8 cellular contexts compared by ENCODE assay signal in the genomic region with DNA sequence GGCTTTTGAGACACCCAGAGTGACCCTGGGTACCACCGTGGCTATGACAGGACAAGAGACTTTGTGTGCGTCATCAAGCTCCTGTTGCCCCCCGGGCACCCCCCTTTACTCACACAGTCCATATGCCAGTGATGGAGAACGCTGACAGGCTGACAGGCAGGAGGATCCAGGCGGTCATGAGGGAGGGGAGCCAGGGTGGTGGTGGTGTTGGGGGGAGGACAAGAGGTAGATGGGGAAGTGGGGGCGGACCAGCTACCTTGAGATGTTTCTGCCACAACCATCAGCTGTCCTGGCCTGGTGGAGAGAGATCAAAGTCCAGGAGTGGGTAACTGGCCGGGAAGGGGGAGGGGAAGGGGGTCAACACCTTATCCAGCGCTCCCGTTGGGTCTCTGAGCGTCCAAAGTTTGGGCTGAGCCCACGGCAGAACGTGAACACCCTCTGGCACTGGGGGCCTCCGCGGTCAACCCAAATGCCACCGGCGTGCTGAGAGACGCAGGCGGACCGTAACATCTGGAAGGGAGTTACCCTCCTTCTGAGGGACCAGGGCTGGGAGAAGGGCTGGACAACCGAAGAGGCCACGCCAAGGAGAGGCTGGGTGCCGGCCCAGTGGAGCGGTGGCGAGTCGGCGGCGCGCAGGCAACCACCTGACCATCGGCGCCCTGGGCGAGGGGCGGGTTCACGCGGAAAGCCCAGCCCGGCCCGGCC. TPM values are rescaled to one million over a fixed set of nuclear protein-coding genes. Genes with fewer than 3 reads are reported as not detected.
DNase-seq lines count a peak whose midpoint lies in the region; ATAC-seq and TF ChIP-seq lines count a peak whose summit lies in the region.

No MANE protein-coding gene starts in this region.

- no peak for TF ChIP-seq POLR2A in adrenal gland (IDR thresholded peaks at IDR 0.05)

- ATAC-seq in GM21423 (IDR thresholded peaks at IDR 0.05; ENCODE audit: unreplicated experiment) (peak; percentile 28), right cardiac atrium (peak; percentile 72 to 73), psoas muscle (peak; percentile 58 to 74 (median 63))

- TF ChIP-seq CTCF in adrenal gland (IDR thresholded peaks at IDR 0.05) (no peak), psoas muscle (IDR thresholded peaks at IDR 0.05) (no peak)

- 4 to 5% (median 4%) methylated on average over 14 to 36 of the region's 36 CpGs for WGBS in adrenal gland, 4 donors
- 5% methylated on average over 36 of the region's 36 CpGs for WGBS in right cardiac atrium
- 1 to 5% (median 3%) methylated on average over 26 to 36 of the region's 36 CpGs for WGBS in psoas muscle, 3 donors

- no peaks in the 10 kb centered on the region for H3K9me3 ChIP-seq in adrenal gland (replicated peaks in 1 of 3)
- no peaks in the 10 kb centered on the region for H3K9me3 ChIP-seq in right cardiac atrium (ENCODE audit: control insufficient read depth, low read length)
- no peaks in the 10 kb centered on the region for H3K9me3 ChIP-seq in psoas muscle

- H3K27me3 ChIP-seq in adrenal gland (no peaks in the 10 kb centered on the region), right cardiac atrium (ENCODE audit: control insufficient read depth, insufficient read depth) (no peaks in the 10 kb centered on the region), psoas muscle (ENCODE audit: insufficient read depth in 3 of 3, low read length in 2 of 3) (no peaks in the 10 kb centered on the region)

- intact Hi-C loops in adrenal gland (cut with DNase I) (no loop called here), right cardiac atrium (cut with DNase I) (loop anchor here in 2 of 4 donors (5.0 kb wide), 1 partner anchor 40 kb away; the partner anchor contains the start of gene GGCX (in 2 of the 2)), psoas muscle (cut with DNase I) (loop anchor here in 1 of 2 donors (2.0 kb wide), 1 partner anchor 13 kb away; no protein-coding TSS in a partner anchor)

- H3K4me3 ChIP-seq in adrenal gland (peak overlapping the region; percentile 25 to 89 (median 46)), right cardiac atrium (ENCODE audit: low read length) (peak overlapping the region; percentile 88), psoas muscle (peak overlapping the region; percentile 74)

- H3K4me1 ChIP-seq in adrenal gland (replicated peaks in 1 of 2): peaks cover 15 to 32% of the 10 kb centered on the region in 2 donors
- H3K4me1 ChIP-seq in right cardiac atrium (ENCODE audit: control insufficient read depth, insufficient read depth, low read length): peaks cover 14% of the 10 kb centered on the region
- peaks cover 56% of the 10 kb centered on the region for H3K4me1 ChIP-seq in psoas muscle

- H3K36me3 ChIP-seq in adrenal gland (replicated peaks in 1 of 2): peaks cover 0 to 38% of the 10 kb centered on the region in 2 donors
- H3K36me3 ChIP-seq in psoas muscle (ENCODE audit: insufficient read depth in 1 of 2, low read depth in 1 of 2): peaks cover 1 to 48% of the 10 kb centered on the region in 2 donors

- peak; percentile 68 for DNase-seq in ELR (ENCODE audit: low read depth)
- DNase-seq in HK-2 (ENCODE audit: unreplicated experiment): peak; percentile 70
- DNase-seq in adrenal gland: peak; percentile 78 to 87 (median 82)
- peak; percentile 81 to 92 (median 91) for DNase-seq in right cardiac atrium
- DNase-seq in psoas muscle: peak; percentile 84 to 90
- DNase-seq in KG1 (lab: John Stamatoyannopoulos, UW): no peak
- no peak for DNase-seq in T-helper 9 cell

- H3K27ac ChIP-seq in adrenal gland (peak overlapping the region in 4 of 5 donors; percentile 71 to 96 (median 88)), right cardiac atrium (ENCODE audit: low read length) (peak overlapping the region; percentile 61), psoas muscle (peak overlapping the region; percentile 89)

RNA-seq across cellular contexts. Expression of gene TMEM150A, which starts 0.6 kb away (rescaled TPM):
- total RNA-seq in adrenal gland: 10 to 100 TPM; 16.0 to 31.2 (median 22.6) TPM
- 10 to 100 TPM; 11.6 to 79.1 (median 61.4) TPM for polyA plus RNA-seq in adrenal gland
- total RNA-seq in right cardiac atrium: 10 to 100 TPM; 14.5 to 17.5 (median 16.5) TPM
- polyA plus RNA-seq in right cardiac atrium: 19.0 TPM
- 10 to 100 TPM; 20.1 to 54.3 (median 30.9) TPM for total RNA-seq in psoas muscle
- polyA plus RNA-seq in psoas muscle: 10 to 100 TPM; 17.4 to 82.6 (median 40.3) TPM

RNA-seq across cellular contexts. Expression of gene RNF181, which starts 6.4 kb away (rescaled TPM):
- total RNA-seq in adrenal gland (100 to 1,000 TPM in 7 of 8 donors, 10 to 100 TPM in 1; 93.8 to 199 (median 172) TPM), right cardiac atrium (100 to 1,000 TPM in 2 of 4 donors, 10 to 100 TPM in 2; 96.1 to 111 (median 102) TPM), psoas muscle (100 to 1,000 TPM in 1 of 4 donors, 10 to 100 TPM in 3; 84.7 to 107 (median 90.0) TPM)
- polyA plus RNA-seq in adrenal gland (100 to 1,000 TPM; 130 to 295 (median 214) TPM), right cardiac atrium (169 TPM), psoas muscle (100 to 1,000 TPM; 156 to 212 (median 184) TPM)

RNA-seq across cellular contexts. Expression of gene C2orf68, which starts 9.9 kb away (rescaled TPM):
- total RNA-seq in adrenal gland: 10 to 100 TPM; 11.7 to 40.4 (median 21.8) TPM
- polyA plus RNA-seq in adrenal gland: 10 to 100 TPM; 24.2 to 48.9 (median 29.0) TPM
- total RNA-seq in right cardiac atrium: 10 to 100 TPM; 25.0 to 31.9 (median 27.9) TPM
- polyA plus RNA-seq in right cardiac atrium: 28.1 TPM
- 10 to 100 TPM; 43.4 to 61.9 (median 47.5) TPM for total RNA-seq in psoas muscle
- polyA plus RNA-seq in psoas muscle: 10 to 100 TPM; 26.9 to 76.0 (median 43.8) TPM

RNA-seq across cellular contexts. Expression of gene USP39, which starts 14.1 kb away (rescaled TPM):
- total RNA-seq in adrenal gland (100 to 1,000 TPM in 1 of 8 donors, 10 to 100 TPM in 7; 28.6 to 270 (median 36.1) TPM), right cardiac atrium (10 to 100 TPM; 30.8 to 33.1 (median 32.0) TPM), psoas muscle (10 to 100 TPM; 39.0 to 61.8 (median 45.6) TPM)
- polyA plus RNA-seq in adrenal gland (10 to 100 TPM; 26.2 to 43.9 (median 27.7) TPM), right cardiac atrium (29.6 TPM), psoas muscle (100 to 1,000 TPM in 1 of 3 donors, 10 to 100 TPM in 2; 53.7 to 104 (median 58.3) TPM)

RNA-seq across cellular contexts. Expression of gene VAMP5, which starts 17.7 kb away (rescaled TPM):
- total RNA-seq in adrenal gland: 100 to 1,000 TPM in 2 of 8 donors, 10 to 100 TPM in 6; 34.1 to 122 (median 78.3) TPM
- 100 to 1,000 TPM in 2 of 3 donors, 10 to 100 TPM in 1; 37.7 to 130 (median 118) TPM for polyA plus RNA-seq in adrenal gland
- total RNA-seq in right cardiac atrium: 100 to 1,000 TPM in 1 of 4 donors, 10 to 100 TPM in 3; 79.1 to 113 (median 81.1) TPM
- polyA plus RNA-seq in right cardiac atrium: 127 TPM
- total RNA-seq in psoas muscle: 10 to 100 TPM; 58.1 to 95.0 (median 83.2) TPM
- 100 to 1,000 TPM; 106 to 149 (median 128) TPM for polyA plus RNA-seq in psoas muscle

Comparison
In these comparisons a context has a peak if more than half of its experiments do, and no peak if none do; other contexts are left out.
1. DNase-seq: peak in ELR (single experiment), HK-2 (single experiment), adrenal gland (7 of 7), right cardiac atrium (3 of 3) and psoas muscle (2 of 2); none in KG1 (single experiment) and T-helper 9 cell (single experiment).
2. Peak in every context shown above with its lines, with median percentiles within 50 percentile points of each other: ATAC-seq, H3K27ac ChIP-seq and H3K4me3 ChIP-seq.